ENCODE assay signal across 8 cellular contexts in genomic region chr1:181128592-181129497, GRCh38. TPM values are rescaled to one million over a fixed set of nuclear protein-coding genes. Genes with fewer than 3 reads are reported as not detected.
DNase-seq lines count a peak whose midpoint lies in the region; ATAC-seq and TF ChIP-seq lines count a peak whose summit lies in the region.

No MANE protein-coding gene starts in this region.

- H4K20me1 ChIP-seq in neural progenitor cell (ENCODE audit: low read depth) = no peaks in the 10 kb centered on the region

- TF ChIP-seq CTCF in neural progenitor cell (IDR thresholded peaks at IDR 0.05) = no peak

- H3K79me2 ChIP-seq in neural progenitor cell (ENCODE audit: low read depth) = no peaks in the 10 kb centered on the region

- H3K27ac Mint-ChIP-seq in neural progenitor cell = peak overlapping the region; percentile 75

- H3K36me3 Mint-ChIP-seq in neural progenitor cell = no peaks in the 10 kb centered on the region

- peak overlapping the region; percentile 68 for H3K4me2 ChIP-seq in neural progenitor cell

- H3K4me3 ChIP-seq in neural progenitor cell = no peak overlapping the region

- H3K27me3 ChIP-seq in neural progenitor cell = no peaks in the 10 kb centered on the region

- H3K27ac ChIP-seq in caudate nucleus (ENCODE audit: low read depth, low read length) = peak overlapping the region; percentile 52
- peak overlapping the region; percentile 69 for H3K27ac ChIP-seq in neural progenitor cell

- no peaks in the 10 kb centered on the region for H3K9me3 ChIP-seq in neural progenitor cell (ENCODE audit: low read depth)

- H3K4me1 Mint-ChIP-seq in neural progenitor cell = peaks cover 74% of the 10 kb centered on the region

- no peaks in the 10 kb centered on the region for H3K36me3 ChIP-seq in neural progenitor cell

- no peaks in the 10 kb centered on the region for H3K9me3 Mint-ChIP-seq in neural progenitor cell

- DNase-seq in NCI-H146 treated with DMSO at 0.1 percent for 48 hours (lab: John Stamatoyannopoulos, UW; ENCODE audit: unreplicated experiment) (peak; percentile 22), caudate nucleus (lab: John Stamatoyannopoulos, UW) (peak in 2 of 61 donors; percentile 18 to 49), neural progenitor cell (ENCODE audit: low spot score) (peak; percentile 87), 8988T (no peak), HCEC 1CT (no peak), NCI-H2107 treated with DMSO at 0.1 percent for 48 hours (lab: John Stamatoyannopoulos, UW; ENCODE audit: unreplicated experiment) (no peak)

- no peak overlapping the region for H3K9ac ChIP-seq in neural progenitor cell

- peak overlapping the region; percentile 11 for H3K4me3 Mint-ChIP-seq in neural progenitor cell

- peak; percentile 32 for ATAC-seq in GM18519 (IDR thresholded peaks at IDR 0.05; ENCODE audit: low FRiP score, unreplicated experiment)
- peak; percentile 43 for ATAC-seq in HG02623 (IDR thresholded peaks at IDR 0.05; ENCODE audit: unreplicated experiment)

- H3F3A ChIP-seq in neural progenitor cell (ENCODE audit: low read depth) = peaks cover 51% of the 10 kb centered on the region

- peaks cover 51% of the 10 kb centered on the region for H3K4me1 ChIP-seq in neural progenitor cell

- peaks cover 9% of the 10 kb centered on the region for H3K27me3 Mint-ChIP-seq in neural progenitor cell (ENCODE audit: insufficient read depth, low read depth)

- peak overlapping the region; percentile 14 for H2AFZ ChIP-seq in neural progenitor cell (replicated peaks)

RNA-seq across cellular contexts. Expression of gene IER5, which starts 40.3 kb away (rescaled TPM):
- total RNA-seq in neural progenitor cell (ENCODE audit: low replicate concordance) = 8.0 and 15.3 TPM in 2 replicates

Comparison
In these comparisons a context has a peak if more than half of its experiments do, and no peak if none do; other contexts are left out.
1. DNase-seq: peak in NCI-H146 treated with DMSO at 0.1 percent for 48 hours (single experiment) and neural progenitor cell (single experiment); none in 8988T (single experiment), HCEC 1CT (single experiment) and NCI-H2107 treated with DMSO at 0.1 percent for 48 hours (single experiment).